23 cellular contexts compared by ENCODE assay signal in the genomic region with DNA sequence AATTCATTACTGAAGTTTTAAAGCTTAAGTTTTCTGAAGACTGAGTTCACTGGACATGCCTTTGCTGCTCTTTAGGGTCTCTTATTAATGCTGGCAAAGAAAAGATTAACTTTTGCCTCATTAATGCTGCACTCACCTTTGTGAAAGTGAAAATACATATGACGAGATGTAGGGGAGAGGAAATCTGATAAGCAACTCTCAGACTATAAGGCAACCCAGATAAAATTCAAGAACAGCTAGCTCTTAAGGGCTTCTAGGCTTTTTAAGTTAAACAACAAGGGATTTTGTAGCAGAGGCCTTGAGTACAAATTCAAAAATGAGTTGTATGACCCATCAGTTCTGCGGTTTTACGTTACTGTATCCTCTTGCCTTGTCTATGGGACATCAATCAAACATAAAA.
DNase-seq lines count a peak whose midpoint lies in the region; ATAC-seq and TF ChIP-seq lines count a peak whose summit lies in the region.
"Had no signal": no experiment of that assay in that cellular context is flagged by ENCODE, and none has a peak within 500 bp of the region (broad histone marks: within the 10 kb centered on the region; RNA-seq: fewer than 3 reads in every experiment).

No MANE protein-coding gene starts in this region.

- POLR2A ChIA-PET in activated CD8-positive, alpha-beta T cell treated with anti-CD3 and anti-CD28 coated beads, Interleukin-2, amount 10 ng/mL, durations not matched to agents 7 days and 5 days (lab: Charles Lee), result interaction anchor here (1.0 to 1.2 kb wide), 2 partner anchors 10 to 150 kb away, joined by 3 to 4 read pairs; no protein-coding TSS in a partner anchor

- H2AFZ ChIP-seq in smooth muscle cell (ENCODE audit: low read depth), result no peak overlapping the region

- H3K4me3 ChIP-seq in CD4-positive, CD25-positive, alpha-beta regulatory T cell (ENCODE audit: low read depth, low read length), result peak overlapping the region; percentile 68
- H3K4me3 ChIP-seq in coronary artery (no peak overlapping the region), smooth muscle cell (no peak overlapping the region)
- H3K4me3 ChIP-seq: heart left ventricle, left ventricle myocardium inferior, MG63, ovary, right atrium auricular region, SJCRH30, upper lobe of left lung had no signal

- H3K27me3 Mint-ChIP-seq in activated CD4-positive, alpha-beta T cell treated with anti-CD3 and anti-CD28 coated beads, Interleukin-2, amount 10 ng/mL, durations not matched to agents 24 days and 14 days, result no peaks in the 10 kb centered on the region
- H3K27me3 Mint-ChIP-seq in CD4-positive, CD25-positive, alpha-beta regulatory T cell, result no peaks in the 10 kb centered on the region
- no peaks in the 10 kb centered on the region for H3K27me3 Mint-ChIP-seq in activated CD8-positive, alpha-beta T cell treated with anti-CD3 and anti-CD28 coated beads, Interleukin-2, amount 10 ng/mL, durations not matched to agents 7 days and 5 days (ENCODE audit: low read depth)
- H3K27me3 Mint-ChIP-seq: IgD-negative memory B cell had no signal

- H3K9ac ChIP-seq in smooth muscle cell (ENCODE audit: low read depth), result no peak overlapping the region

- no peaks in the 10 kb centered on the region for H3K9me3 Mint-ChIP-seq in activated CD4-positive, alpha-beta T cell treated with anti-CD3 and anti-CD28 coated beads, Interleukin-2, amount 10 ng/mL, durations not matched to agents 24 days and 14 days
- H3K9me3 Mint-ChIP-seq in CD4-positive, CD25-positive, alpha-beta regulatory T cell, result no peaks in the 10 kb centered on the region
- H3K9me3 Mint-ChIP-seq in activated CD8-positive, alpha-beta T cell treated with anti-CD3 and anti-CD28 coated beads, Interleukin-2, amount 10 ng/mL, durations not matched to agents 7 days and 5 days (ENCODE audit: insufficient read depth), result no peaks in the 10 kb centered on the region
- H3K9me3 Mint-ChIP-seq: IgD-negative memory B cell, nephron had no signal

- no peak overlapping the region for H3K4me3 Mint-ChIP-seq in activated CD4-positive, alpha-beta T cell treated with anti-CD3 and anti-CD28 coated beads, Interleukin-2, amount 10 ng/mL, durations not matched to agents 24 days and 14 days
- H3K4me3 Mint-ChIP-seq in CD4-positive, CD25-positive, alpha-beta regulatory T cell, result peak overlapping the region in 3 of 4 donors; percentile 27 to 56 (median 30)
- H3K4me3 Mint-ChIP-seq in activated CD8-positive, alpha-beta T cell treated with anti-CD3 and anti-CD28 coated beads, Interleukin-2, amount 10 ng/mL, durations not matched to agents 7 days and 5 days, result peak overlapping the region; percentile 22
- H3K4me3 Mint-ChIP-seq: nephron had no signal

- no peaks in the 10 kb centered on the region for H3K9me3 ChIP-seq in CD4-positive, CD25-positive, alpha-beta regulatory T cell (ENCODE audit: control insufficient read depth in 2 of 2, low read length in 2 of 2)
- H3K9me3 ChIP-seq in smooth muscle cell (replicated peaks; ENCODE audit: low read depth), result no peaks in the 10 kb centered on the region
- H3K9me3 ChIP-seq: Caco-2, heart left ventricle, left ventricle myocardium inferior, MG63, ovary, right atrium auricular region, SJCRH30, upper lobe of left lung had no signal

- WGBS in smooth muscle cell (ENCODE audit: low lambda C conversion rate), result 99% methylated on average over 3 of the region's 3 CpGs

- peak overlapping the region; percentile 64 for H3K27ac ChIP-seq in CD4-positive, CD25-positive, alpha-beta regulatory T cell (ENCODE audit: insufficient read depth, low read length, poor library complexity, severe bottlenecking)
- H3K27ac ChIP-seq in coronary artery (no peak overlapping the region), smooth muscle cell (ENCODE audit: low read depth) (no peak overlapping the region)
- H3K27ac ChIP-seq: epithelial cell of prostate, heart left ventricle, left ventricle myocardium inferior, ovary, right atrium auricular region, SJCRH30 had no signal

- H3K4me1 Mint-ChIP-seq in activated CD4-positive, alpha-beta T cell treated with anti-CD3 and anti-CD28 coated beads, Interleukin-2, amount 10 ng/mL, durations not matched to agents 24 days and 14 days, result peaks cover 19% of the 10 kb centered on the region
- H3K4me1 Mint-ChIP-seq in CD4-positive, CD25-positive, alpha-beta regulatory T cell, result peaks cover 8 to 40% (median 25%) of the 10 kb centered on the region in 4 donors
- H3K4me1 Mint-ChIP-seq in activated CD8-positive, alpha-beta T cell treated with anti-CD3 and anti-CD28 coated beads, Interleukin-2, amount 10 ng/mL, durations not matched to agents 7 days and 5 days (ENCODE audit: low read depth), result peaks cover 20% of the 10 kb centered on the region
- H3K4me1 Mint-ChIP-seq: IgD-negative memory B cell, nephron had no signal

- CTCF ChIA-PET in activated CD8-positive, alpha-beta T cell treated with anti-CD3 and anti-CD28 coated beads, Interleukin-2, amount 10 ng/mL, durations not matched to agents 7 days and 5 days (lab: Charles Lee), result interaction anchor here (1.5 kb wide), 1 partner anchor 99 kb away, joined by 4 read pairs; no protein-coding TSS in a partner anchor

- ATAC-seq in CD4-positive, CD25-positive, alpha-beta regulatory T cell (ENCODE audit: low read depth in 2 of 2), result peak; percentile 55 to 64
- ATAC-seq in activated CD8-positive, alpha-beta T cell treated with anti-CD3 and anti-CD28 coated beads, Interleukin-2, amount 10 ng/mL, durations not matched to agents 7 days and 5 days, result peak; percentile 67
- ATAC-seq: heart left ventricle had no signal

- intact Hi-C loops in activated CD4-positive, alpha-beta T cell treated with anti-CD3 and anti-CD28 coated beads, Interleukin-2, amount 10 ng/mL, durations not matched to agents 24 days and 14 days (cut with micrococcal nuclease), result loop anchor here (5.0 kb wide), 1 partner anchor 145 kb away; a partner anchor contains a TSS

- peaks cover 36% of the 10 kb centered on the region for H3K36me3 Mint-ChIP-seq in activated CD4-positive, alpha-beta T cell treated with anti-CD3 and anti-CD28 coated beads, Interleukin-2, amount 10 ng/mL, durations not matched to agents 24 days and 14 days (ENCODE audit: low read depth)
- H3K36me3 Mint-ChIP-seq in CD4-positive, CD25-positive, alpha-beta regulatory T cell, result peaks cover 38% of the 10 kb centered on the region
- H3K36me3 Mint-ChIP-seq in activated CD8-positive, alpha-beta T cell treated with anti-CD3 and anti-CD28 coated beads, Interleukin-2, amount 10 ng/mL, durations not matched to agents 7 days and 5 days (ENCODE audit: low read depth), result peaks cover 35% of the 10 kb centered on the region

- no peaks in the 10 kb centered on the region for H3K79me2 ChIP-seq in smooth muscle cell (ENCODE audit: low read depth)

- H3K27me3 ChIP-seq in CD4-positive, CD25-positive, alpha-beta regulatory T cell (ENCODE audit: control insufficient read depth, insufficient read depth, low read length), result no peaks in the 10 kb centered on the region
- H3K27me3 ChIP-seq in smooth muscle cell (ENCODE audit: low read depth), result no peaks in the 10 kb centered on the region
- H3K27me3 ChIP-seq: heart left ventricle, MG63, ovary, right atrium auricular region, SJCRH30, upper lobe of left lung had no signal

- TF ChIP-seq CTCF in GM20000 (IDR thresholded peaks at IDR 0.05; ENCODE audit: extremely low read depth, missing control alignments) (no peak), coronary artery (IDR thresholded peaks at IDR 0.05) (no peak), smooth muscle cell (IDR thresholded peaks at IDR 0.05; ENCODE audit: borderline replicate concordance, insufficient read depth, poor library complexity, severe bottlenecking) (no peak)

- H4K20me1 ChIP-seq in smooth muscle cell (ENCODE audit: low read depth), result peaks cover 38% of the 10 kb centered on the region

- peak overlapping the region; percentile 35 for H3K27ac Mint-ChIP-seq in activated CD4-positive, alpha-beta T cell treated with anti-CD3 and anti-CD28 coated beads, Interleukin-2, amount 10 ng/mL, durations not matched to agents 24 days and 14 days
- peak overlapping the region; percentile 77 to 86 (median 79) for H3K27ac Mint-ChIP-seq in CD4-positive, CD25-positive, alpha-beta regulatory T cell
- H3K27ac Mint-ChIP-seq in activated CD8-positive, alpha-beta T cell treated with anti-CD3 and anti-CD28 coated beads, Interleukin-2, amount 10 ng/mL, durations not matched to agents 7 days and 5 days, result peak overlapping the region; percentile 66
- H3K27ac Mint-ChIP-seq: IgD-negative memory B cell had no signal

- peak; percentile 54 for DNase-seq in activated CD4-positive, alpha-beta T cell treated with anti-CD3 and anti-CD28 coated beads, Interleukin-2, amount 10 ng/mL, durations not matched to agents 24 days and 14 days
- no peak for DNase-seq in activated CD4-positive, alpha-beta T cell treated with anti-CD3 and anti-CD28 coated beads for 4 hours
- DNase-seq in CD4-positive, CD25-positive, alpha-beta regulatory T cell, result peak in 2 of 3 donors; percentile 24 to 71
- DNase-seq in GM20000 (ENCODE audit: low spot score), result peak; percentile 13
- DNase-seq in activated CD8-positive, alpha-beta T cell treated with anti-CD3 and anti-CD28 coated beads, Interleukin-2, amount 10 ng/mL, durations not matched to agents 7 days and 5 days, result no peak
- no peak for DNase-seq in DMS79 treated with DMSO at 0.1 percent for 48 hours (lab: John Stamatoyannopoulos, UW)
- no peak for DNase-seq in coronary artery (ENCODE audit: low spot score)
- DNase-seq in smooth muscle cell (lab: John Stamatoyannopoulos, UW; ENCODE audit: unreplicated experiment), result no peak
- DNase-seq: activated effector memory CD4-positive, alpha-beta T cell treated with Interleukin-2 at 50 U/mL for 16 hours; Caco-2; H7; heart left ventricle; left ventricle myocardium inferior; MG63; midbrain; NCI-H1436; ovary; SJCRH30; upper lobe of left lung had no signal

- peaks cover 38% of the 10 kb centered on the region for H3K36me3 ChIP-seq in CD4-positive, CD25-positive, alpha-beta regulatory T cell (ENCODE audit: control insufficient read depth, insufficient read depth, low read length)
- H3K36me3 ChIP-seq in smooth muscle cell (ENCODE audit: low read depth), result peaks cover 10% of the 10 kb centered on the region
- H3K36me3 ChIP-seq: ovary had no signal

- no peaks in the 10 kb centered on the region for H3F3A ChIP-seq in smooth muscle cell (ENCODE audit: low read depth)

- H3K4me2 ChIP-seq in smooth muscle cell, result no peak overlapping the region

- H3K4me1 ChIP-seq in CD4-positive, CD25-positive, alpha-beta regulatory T cell (ENCODE audit: control insufficient read depth, insufficient read depth, low read length, poor library complexity, severe bottlenecking), result peaks cover 12% of the 10 kb centered on the region
- H3K4me1 ChIP-seq in smooth muscle cell (ENCODE audit: low read depth), result no peaks in the 10 kb centered on the region
- H3K4me1 ChIP-seq: Caco-2, heart left ventricle, left ventricle myocardium inferior, right atrium auricular region, SJCRH30 had no signal

Comparison
In these comparisons a context has a peak if more than half of its experiments do, and no peak if none do; other contexts are left out.
1. DNase-seq: peak in activated CD4-positive, alpha-beta T cell treated with anti-CD3 and anti-CD28 coated beads, Interleukin-2, amount 10 ng/mL, durations not matched to agents 24 days and 14 days (single experiment), CD4-positive, CD25-positive, alpha-beta regulatory T cell (2 of 3) and GM20000 (single experiment); none in activated CD4-positive, alpha-beta T cell treated with anti-CD3 and anti-CD28 coated beads for 4 hours (0 of 2), activated CD8-positive, alpha-beta T cell treated with anti-CD3 and anti-CD28 coated beads, Interleukin-2, amount 10 ng/mL, durations not matched to agents 7 days and 5 days (single experiment), DMS79 treated with DMSO at 0.1 percent for 48 hours (single experiment), coronary artery (single experiment) and smooth muscle cell (single experiment).
2. Peak in every context shown above with its lines, with median percentiles within 50 percentile points of each other: H3K27ac Mint-ChIP-seq.